ENCODE assay signal across 23 cellular contexts in genomic region chr18:51569561-51569960, GRCh38.
"Had no signal": no experiment of that assay in that cellular context is flagged by ENCODE, and none has a peak within 500 bp of the region (broad histone marks: within the 10 kb centered on the region; RNA-seq: fewer than 3 reads in every experiment).

No MANE protein-coding gene starts in this region.

- DNase-seq: activated CD4-positive, alpha-beta T cell treated with anti-CD3 and anti-CD28 coated beads for 48 hours; activated CD4-positive, alpha-beta T cell treated with anti-CD3 and anti-CD28 coated beads, Interleukin-2, amount 50 U/mL, for 4 hours; activated CD4-positive, CD25-positive, alpha-beta regulatory T cell treated with anti-CD3 and anti-CD28 coated beads, Interleukin-2, amount 50 U/mL, for 72 hours; activated CD8-positive, alpha-beta memory T cell treated with anti-CD3 and anti-CD28 coated beads, Interleukin-2, amount 50 U/mL, for 48 hours; activated CD8-positive, alpha-beta T cell treated with anti-CD3 and anti-CD28 coated beads, Interleukin-2, amount 10 ng/mL, durations not matched to agents 7 days and 5 days; activated effector memory CD4-positive, alpha-beta T cell treated with Interleukin-2 at 50 U/mL for 16 hours; activated naive CD4-positive, alpha-beta T cell; activated T-cell treated with anti-CD3 and anti-CD28 coated beads, Interleukin-2, amount 50 U/mL, for 1 hour; aorta; central memory CD4-positive, alpha-beta T cell; KG1; NCI-H1105; NCI-H1436; NCI-H187; NCI-H2081; NK-92 treated with Interleukin-12 subunit alpha and Interleukin-12 subunit beta, amount 100 ng/mL, for 24 hours; OCI-M1; RPMI8226; T-helper 17 cell; T-helper 9 cell had no signal

- H3K27ac ChIP-seq: breast epithelium had no signal

- ATAC-seq: activated CD8-positive, alpha-beta T cell treated with anti-CD3 and anti-CD28 coated beads, Interleukin-2, amount 10 ng/mL, durations not matched to agents 7 days and 5 days; Panc1; T-helper 17 cell; WTC11 had no signal

- H3K9me3 ChIP-seq: breast epithelium had no signal

- H3K27me3 ChIP-seq: breast epithelium had no signal

- H3K36me3 ChIP-seq: breast epithelium had no signal

- H3K4me3 ChIP-seq: breast epithelium had no signal

- H3K4me1 ChIP-seq: breast epithelium had no signal
